13 cellular contexts compared by ENCODE assay signal in the genomic region with DNA sequence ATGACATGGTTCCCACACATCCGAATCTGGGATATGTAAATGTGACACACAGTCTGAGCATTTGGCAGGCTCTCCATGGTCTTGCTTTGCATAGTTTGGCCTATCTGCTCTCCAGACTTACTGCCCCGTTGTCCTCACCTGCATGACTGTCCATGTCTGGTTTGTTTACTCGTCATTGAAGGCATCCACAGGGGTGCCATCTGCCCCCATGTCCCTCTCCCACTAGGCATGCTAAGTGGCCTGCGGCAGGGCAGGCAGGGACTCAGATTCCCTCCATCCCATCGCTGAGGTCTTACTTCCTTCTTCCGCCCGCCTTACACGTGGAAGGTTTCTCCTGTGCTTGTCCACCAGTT. TPM values are rescaled to one million over a fixed set of nuclear protein-coding genes. Genes with fewer than 3 reads are reported as not detected.
DNase-seq lines count a peak whose midpoint lies in the region; ATAC-seq, FAIRE-seq and TF ChIP-seq lines count a peak whose summit lies in the region.
"Had no signal": no experiment of that assay in that cellular context is flagged by ENCODE, and none has a peak within 500 bp of the region (broad histone marks: within the 10 kb centered on the region; RNA-seq: fewer than 3 reads in every experiment).

No MANE protein-coding gene starts in this region.

- no peak for ATAC-seq in central memory CD8-positive, alpha-beta T cell (replicated peaks; ENCODE audit: extremely low read depth, poor library complexity, severe bottlenecking)

- no peak overlapping the region for H2AFZ ChIP-seq in parathyroid adenoma
- H2AFZ ChIP-seq: hepatocyte had no signal

- H3K4me1 ChIP-seq in CD4-positive, alpha-beta memory T cell (ENCODE audit: insufficient read depth, low read length), result peaks cover 99% of the 10 kb centered on the region
- peaks cover 61% of the 10 kb centered on the region for H3K4me1 ChIP-seq in parathyroid adenoma

- FAIRE-seq in GM12891 (lab: Jason Lieb, UNC), result no peak
- FAIRE-seq: endometrium had no signal

- no peak overlapping the region for H3K9ac ChIP-seq in parathyroid adenoma

- CTCF ChIA-PET in CD4-positive, alpha-beta memory T cell (lab: Charles Lee; ENCODE audit: partially characterized antibody), result interaction anchor here (1.2 kb wide), 1 partner anchor 29 kb away, joined by 3 read pairs; no protein-coding TSS in a partner anchor

- peaks cover 12% of the 10 kb centered on the region for H3K36me3 ChIP-seq in CD4-positive, alpha-beta memory T cell (ENCODE audit: insufficient read depth, low read length)
- no peaks in the 10 kb centered on the region for H3K36me3 ChIP-seq in parathyroid adenoma (ENCODE audit: control insufficient read depth, insufficient read depth, low read length)
- H3K36me3 ChIP-seq: SJCRH30 had no signal

- H3K27me3 Mint-ChIP-seq in CD4-positive, alpha-beta memory T cell, result no peaks in the 10 kb centered on the region
- no peaks in the 10 kb centered on the region for H3K27me3 Mint-ChIP-seq in IgD-negative memory B cell
- H3K27me3 Mint-ChIP-seq in central memory CD8-positive, alpha-beta T cell, result no peaks in the 10 kb centered on the region

- peaks cover 4 to 38% of the 10 kb centered on the region in 2 donors for H3K36me3 Mint-ChIP-seq in CD4-positive, alpha-beta memory T cell
- H3K36me3 Mint-ChIP-seq in IgD-negative memory B cell, result peaks cover 2% of the 10 kb centered on the region
- peaks cover 53% of the 10 kb centered on the region for H3K36me3 Mint-ChIP-seq in central memory CD8-positive, alpha-beta T cell (ENCODE audit: insufficient read depth)

- H3K79me2 ChIP-seq in parathyroid adenoma, result peaks cover 33% of the 10 kb centered on the region

- peak overlapping the region in 7 of 8 donors; percentile 36 to 78 (median 49) for H3K4me3 Mint-ChIP-seq in CD4-positive, alpha-beta memory T cell
- peak overlapping the region in 3 of 4 donors; percentile 25 to 74 (median 67) for H3K4me3 Mint-ChIP-seq in IgD-negative memory B cell
- H3K4me3 Mint-ChIP-seq in central memory CD8-positive, alpha-beta T cell, result peak overlapping the region; percentile 96

- intact Hi-C loops in CD4-positive, alpha-beta memory T cell (cut with micrococcal nuclease), result loop anchor here (1.0 kb wide), 1 partner anchor 15 kb away; no protein-coding TSS in a partner anchor

- DNase-seq in CD4-positive, alpha-beta memory T cell, result no peak
- no peak for DNase-seq in central memory CD8-positive, alpha-beta T cell (ENCODE audit: low spot score in 2 of 2)
- DNase-seq in amniotic stem cell (lab: John Stamatoyannopoulos, UW) (no peak), midbrain (lab: John Stamatoyannopoulos, UW) (no peak), GM12891 (ENCODE audit: insufficient read length, low spot score) (no peak)
- DNase-seq: activated CD4-positive, alpha-beta T cell treated with anti-CD3 and anti-CD28 coated beads, Interleukin-2, amount 50 U/mL, for 48 hours; NCI-H446 treated with DMSO at 0.1 percent for 48 hours; SJCRH30 had no signal

- H3K4me3 ChIP-seq in CD4-positive, alpha-beta memory T cell (ENCODE audit: low read length in 2 of 2), result no peak overlapping the region
- H3K4me3 ChIP-seq in parathyroid adenoma (ENCODE audit: low read depth, low read length), result no peak overlapping the region
- H3K4me3 ChIP-seq: ascending aorta, hepatocyte, SJCRH30 had no signal

- H3K4me1 Mint-ChIP-seq in CD4-positive, alpha-beta memory T cell, result peaks cover 69 to 100% (median 92%) of the 10 kb centered on the region in 4 donors
- peaks cover 64 to 81% (median 67%) of the 10 kb centered on the region in 3 donors for H3K4me1 Mint-ChIP-seq in IgD-negative memory B cell
- H3K4me1 Mint-ChIP-seq in central memory CD8-positive, alpha-beta T cell, result peaks cover 89% of the 10 kb centered on the region

- TF ChIP-seq POLR2A in GM12891 (IDR thresholded peaks at IDR 0.05; ENCODE audit: low read depth, low read length), result no peak

- H3K27ac Mint-ChIP-seq in CD4-positive, alpha-beta memory T cell, result peak overlapping the region; percentile 36 to 93 (median 84)
- H3K27ac Mint-ChIP-seq in IgD-negative memory B cell, result peak overlapping the region in 2 of 3 donors; percentile 38 to 81
- no peak overlapping the region for H3K27ac Mint-ChIP-seq in central memory CD8-positive, alpha-beta T cell (ENCODE audit: low read depth)

- POLR2A ChIA-PET in CD4-positive, alpha-beta memory T cell (lab: Charles Lee; ENCODE audit: partially characterized antibody), result interaction anchor here (8.2 to 23.2 kb wide), 2 partner anchors 9 to 25 kb away, joined by 91 to 562 read pairs; partner anchors contain the start of gene KLF13

- H3K4me2 ChIP-seq in parathyroid adenoma (ENCODE audit: low read length), result no peak overlapping the region
- H3K4me2 ChIP-seq: hepatocyte had no signal

- H3K9me3 Mint-ChIP-seq in CD4-positive, alpha-beta memory T cell, result no peaks in the 10 kb centered on the region
- H3K9me3 Mint-ChIP-seq in IgD-negative memory B cell, result no peaks in the 10 kb centered on the region
- H3K9me3 Mint-ChIP-seq in central memory CD8-positive, alpha-beta T cell, result no peaks in the 10 kb centered on the region

- no peaks in the 10 kb centered on the region for H3K27me3 ChIP-seq in CD4-positive, alpha-beta memory T cell (ENCODE audit: insufficient read depth, low read length)
- H3K27me3 ChIP-seq in parathyroid adenoma (ENCODE audit: control insufficient read depth, insufficient read depth, low read length), result no peaks in the 10 kb centered on the region
- H3K27me3 ChIP-seq: ascending aorta, hepatocyte, SJCRH30 had no signal

- peak overlapping the region; percentile 46 for H3K27ac ChIP-seq in CD4-positive, alpha-beta memory T cell (ENCODE audit: low read depth, low read length)
- peak overlapping the region; percentile 96 for H3K27ac ChIP-seq in parathyroid adenoma
- H3K27ac ChIP-seq: ascending aorta, hepatocyte, SJCRH30 had no signal

- H3K9me3 ChIP-seq in CD4-positive, alpha-beta memory T cell (ENCODE audit: control insufficient read depth in 1 of 2, low read length in 2 of 2), result no peaks in the 10 kb centered on the region
- no peaks in the 10 kb centered on the region for H3K9me3 ChIP-seq in parathyroid adenoma (ENCODE audit: control insufficient read depth, low read length)
- H3K9me3 ChIP-seq: ascending aorta, SJCRH30 had no signal

- TF ChIP-seq CTCF in parathyroid adenoma (IDR thresholded peaks at IDR 0.05), result no peak

TF ChIP-seq in GM12891, 5 proteins besides CTCF, POLR2A, EP300 and RAD21:
- TF ChIP-seq POU2F2 (IDR thresholded peaks at IDR 0.05; ENCODE audit: low read depth, low read length) (no peak), SPI1 (IDR thresholded peaks at IDR 0.05; ENCODE audit: low read depth, low read length) (no peak), TAF1 (IDR thresholded peaks at IDR 0.05; ENCODE audit: low read depth, low read length) (no peak), PAX5 (IDR thresholded peaks at IDR 0.05; ENCODE audit: insufficient read depth, low read length, severe bottlenecking) (no peak), POLR2AphosphoS5 (IDR thresholded peaks at IDR 0.05; ENCODE audit: low read depth, low read length) (no peak)

RNA-seq across cellular contexts. Expression of gene KLF13, which starts 10.3 kb away (rescaled TPM):
- 100 to 1,000 TPM; 197 to 202 TPM for total RNA-seq in CD4-positive, alpha-beta memory T cell
- 10 to 100 TPM; 22.0 to 82.2 TPM for polyA plus RNA-seq in CD4-positive, alpha-beta memory T cell
- polyA plus RNA-seq in IgD-negative memory B cell, result 81.4 TPM
- 47.3 TPM for polyA plus RNA-seq in GM12891 (2012; ENCODE audit: low read depth, missing spikeins)
